Comparison of ENCODE assay signal across 9 cellular contexts in genomic region chr15:69298354-69298696, GRCh38. TPM values are rescaled to one million over a fixed set of nuclear protein-coding genes. Genes with fewer than 3 reads are reported as not detected.
DNase-seq lines count a peak whose midpoint lies in the region; ATAC-seq and TF ChIP-seq lines count a peak whose summit lies in the region.
"Had no signal": no experiment of that assay in that cellular context is flagged by ENCODE, and none has a peak within 500 bp of the region (broad histone marks: within the 10 kb centered on the region; RNA-seq: fewer than 3 reads in every experiment).

No MANE protein-coding gene starts in this region.

- ATAC-seq in Right ventricle myocardium inferior (no peak), GM18861 (IDR thresholded peaks at IDR 0.05; ENCODE audit: unreplicated experiment) (no peak), HG03045 (IDR thresholded peaks at IDR 0.05; ENCODE audit: unreplicated experiment) (no peak)
- ATAC-seq in effector memory CD8-positive, alpha-beta T cell (replicated peaks) = no peak

- H3K27ac ChIP-seq in cardiac muscle cell (no peak overlapping the region), mucosa of rectum (ENCODE audit: low read depth in 2 of 2, low read length in 2 of 2) (peak overlapping the region in 1 of 2 donors; percentile 63)

- no peak overlapping the region for H3K27ac Mint-ChIP-seq in effector memory CD8-positive, alpha-beta T cell

- peaks cover 54 to 95% of the 10 kb centered on the region in 2 donors for H3K27me3 Mint-ChIP-seq in effector memory CD8-positive, alpha-beta T cell

- no peaks in the 10 kb centered on the region for H3K36me3 Mint-ChIP-seq in effector memory CD8-positive, alpha-beta T cell (ENCODE audit: insufficient read depth)

- TF ChIP-seq CTCF in cardiac muscle cell (IDR thresholded peaks at IDR 0.05; ENCODE audit: low read depth, low read length) = no peak

- intact Hi-C loops in Right ventricle myocardium inferior (cut with DNase I) = no loop called here

- peaks cover 4 to 12% of the 10 kb centered on the region in 2 donors for H3K4me1 Mint-ChIP-seq in effector memory CD8-positive, alpha-beta T cell (ENCODE audit: low read depth in 2 of 2)

- DNase-seq in cardiac muscle cell (ENCODE audit: low read depth in 1 of 2, low spot score in 1 of 2) = no peak
- DNase-seq in Right ventricle myocardium inferior (ENCODE audit: missing footprints) = no peak
- no peak for DNase-seq in effector memory CD8-positive, alpha-beta T cell
- no peak for DNase-seq in Kasumi-1 (lab: John Stamatoyannopoulos, UW)
- DNase-seq in pons (ENCODE audit: low spot score) = no peak
- DNase-seq: Karpas-422 had no signal

- H3K9me3 Mint-ChIP-seq in effector memory CD8-positive, alpha-beta T cell = no peaks in the 10 kb centered on the region

- no peaks in the 10 kb centered on the region for H3K36me3 ChIP-seq in cardiac muscle cell
- H3K36me3 ChIP-seq in mucosa of rectum (ENCODE audit: control insufficient read depth in 2 of 2, insufficient read depth in 2 of 2, low read length in 2 of 2) = no peaks in the 10 kb centered on the region

- no peaks in the 10 kb centered on the region for H3K9me3 ChIP-seq in cardiac muscle cell (ENCODE audit: low read depth)
- H3K9me3 ChIP-seq in mucosa of rectum (ENCODE audit: control insufficient read depth in 2 of 2, low read length in 2 of 2) = no peaks in the 10 kb centered on the region

- H3K4me1 ChIP-seq in cardiac muscle cell (ENCODE audit: low read depth) (no peaks in the 10 kb centered on the region), mucosa of rectum (ENCODE audit: control insufficient read depth in 2 of 2, insufficient read depth in 2 of 2, low read length in 2 of 2) (peaks cover 9 to 13% of the 10 kb centered on the region in 2 donors)

- no peak overlapping the region for H3K9ac ChIP-seq in mucosa of rectum (ENCODE audit: low read depth in 1 of 2, low read length in 2 of 2)

- H3K4me3 ChIP-seq in cardiac muscle cell (peak overlapping the region; percentile 57), mucosa of rectum (ENCODE audit: low read length in 2 of 2) (peak overlapping the region; percentile 22 to 58)

- peak overlapping the region; percentile 60 to 66 for H3K4me3 Mint-ChIP-seq in effector memory CD8-positive, alpha-beta T cell

- H3K27me3 ChIP-seq in cardiac muscle cell (peaks cover 42% of the 10 kb centered on the region), mucosa of rectum (ENCODE audit: control insufficient read depth in 2 of 2, insufficient read depth in 2 of 2, low read length in 2 of 2) (peaks cover 0 to 4% of the 10 kb centered on the region in 2 donors)

RNA-seq across cellular contexts. Expression of gene PAQR5, which starts 0.4 kb away (rescaled TPM):
- total RNA-seq in cardiac muscle cell (0.25 and 0.39 TPM in 2 replicates), Right ventricle myocardium inferior (1.1 TPM)
- polyA plus RNA-seq in cardiac muscle cell = 0.18 and 1.3 TPM in 2 replicates
